Comparison of ENCODE assay signal across 13 cellular contexts in the genomic region with DNA sequence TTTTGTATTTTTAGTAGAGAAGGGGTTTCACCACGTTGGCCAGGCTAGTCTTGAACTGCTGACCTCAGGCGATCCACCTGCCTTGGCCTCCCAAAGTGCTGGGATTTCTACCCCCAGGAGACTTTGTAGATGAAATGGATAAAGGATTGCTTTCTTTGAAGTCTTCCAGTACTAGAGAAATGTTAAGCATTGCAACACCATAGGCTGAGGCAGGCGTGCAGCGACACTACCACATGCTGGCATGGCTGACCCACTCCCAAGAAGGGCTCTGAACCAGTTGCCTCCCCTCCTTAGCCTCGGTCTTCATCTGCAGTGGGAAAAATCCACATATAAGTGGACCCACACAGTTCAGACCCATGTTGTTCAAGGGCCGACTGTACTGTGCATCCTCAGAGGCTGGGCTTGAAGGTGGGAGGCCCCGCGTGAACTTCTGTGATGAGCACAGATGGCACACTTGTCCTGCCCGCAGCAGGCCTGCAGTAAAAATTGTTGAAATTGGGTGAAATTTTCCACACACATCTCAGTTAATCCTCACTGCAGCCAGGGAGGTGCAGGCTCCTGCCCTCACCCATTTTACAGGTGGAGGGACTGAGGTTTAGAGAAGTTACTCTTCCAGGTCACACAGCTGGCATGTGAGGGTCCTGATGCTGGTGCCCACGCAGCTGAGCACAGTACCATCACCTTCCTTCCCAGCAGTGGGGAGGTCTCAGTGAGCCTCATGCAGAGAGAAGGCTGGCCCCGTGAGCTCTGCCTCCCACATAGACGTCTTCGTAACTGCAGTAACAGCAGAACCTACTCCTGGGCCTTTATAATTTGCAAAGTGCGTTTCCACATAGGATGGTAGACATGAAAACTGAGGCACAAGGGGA. TPM values are rescaled to one million over a fixed set of nuclear protein-coding genes. Genes with fewer than 3 reads are reported as not detected.
"Had no signal": no experiment of that assay in that cellular context is flagged by ENCODE, and none has a peak within 500 bp of the region (broad histone marks: within the 10 kb centered on the region; RNA-seq: fewer than 3 reads in every experiment).

No MANE protein-coding gene starts in this region.

- H3K36me3 Mint-ChIP-seq: activated CD4-positive, alpha-beta memory T cell treated with anti-CD3 and anti-CD28 coated beads for 36 hours; brain; immature natural killer cell; T-cell had no signal

- H3K9me3 ChIP-seq: mucosa of descending colon, thyroid gland had no signal

- H3K4me3 Mint-ChIP-seq: activated CD4-positive, alpha-beta memory T cell treated with anti-CD3 and anti-CD28 coated beads for 36 hours; activated naive CD4-positive, alpha-beta T cell treated with anti-CD3 and anti-CD28 coated beads for 36 hours; brain; endodermal cell; immature natural killer cell; naive thymus-derived CD8-positive, alpha-beta T cell; T-cell had no signal

- H3K27me3 ChIP-seq: thyroid gland had no signal

- H3K27ac ChIP-seq: thyroid gland, VCaP had no signal

- H3K27ac Mint-ChIP-seq: activated CD4-positive, alpha-beta memory T cell treated with anti-CD3 and anti-CD28 coated beads for 36 hours; activated naive CD4-positive, alpha-beta T cell treated with anti-CD3 and anti-CD28 coated beads for 36 hours; brain; endodermal cell; immature natural killer cell; naive thymus-derived CD8-positive, alpha-beta T cell; T-cell had no signal

- DNase-seq: activated CD4-positive, alpha-beta memory T cell treated with anti-CD3 and anti-CD28 coated beads for 36 hours; activated naive CD4-positive, alpha-beta T cell treated with anti-CD3 and anti-CD28 coated beads for 36 hours; cerebellar nuclear complex; immature natural killer cell; mucosa of descending colon; occipital lobe had no signal

- H3K9me3 Mint-ChIP-seq: immature natural killer cell had no signal

- H3K27me3 Mint-ChIP-seq: activated CD4-positive, alpha-beta memory T cell treated with anti-CD3 and anti-CD28 coated beads for 36 hours had no signal

- H3K4me3 ChIP-seq: mucosa of descending colon, skin epidermis, thyroid gland had no signal

- H3K36me3 ChIP-seq: thyroid gland had no signal

- H3K4me1 Mint-ChIP-seq: endodermal cell; immature natural killer cell; naive thymus-derived CD8-positive, alpha-beta T cell; T-cell had no signal

RNA-seq across cellular contexts. Expression of gene HTRA3, which starts 35.5 kb away (rescaled TPM):
- total RNA-seq: activated CD4-positive, alpha-beta memory T cell treated with anti-CD3 and anti-CD28 coated beads for 36 hours; activated naive CD4-positive, alpha-beta T cell treated with anti-CD3 and anti-CD28 coated beads for 36 hours; naive thymus-derived CD8-positive, alpha-beta T cell had no signal
- polyA plus RNA-seq: immature natural killer cell; naive thymus-derived CD8-positive, alpha-beta T cell had no signal
